In the genomic region with DNA sequence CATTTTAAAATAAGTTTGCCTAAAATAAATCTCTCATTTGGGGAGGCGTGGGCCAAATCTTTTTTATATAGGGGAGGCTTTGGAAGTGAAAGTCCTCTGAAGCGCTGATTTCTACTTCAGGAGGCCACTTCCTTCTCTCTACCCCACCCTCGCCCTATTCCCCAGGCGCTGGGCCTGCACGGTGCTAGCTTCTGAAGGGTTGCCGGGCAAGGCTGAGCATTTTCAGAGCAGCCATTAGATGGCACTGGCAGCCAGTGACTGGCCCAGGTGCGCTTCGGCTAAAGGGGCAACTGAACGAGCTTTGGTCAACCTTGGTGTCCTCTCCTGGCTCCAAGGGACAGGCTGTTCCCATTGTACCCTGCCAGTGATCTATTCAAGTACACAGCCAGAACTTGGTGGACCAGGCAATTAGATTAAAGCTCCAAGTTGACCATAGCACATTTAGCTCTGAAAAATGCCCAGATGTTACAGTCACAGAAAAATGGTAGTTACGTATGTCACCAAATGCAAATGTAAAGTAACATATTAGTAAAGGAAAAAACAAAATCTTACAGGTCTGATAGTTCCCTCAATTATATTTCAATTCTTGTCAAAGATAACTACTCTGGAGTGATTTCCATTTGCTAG, we compare ENCODE assay signal across 8 cellular contexts.
DNase-seq lines count a peak whose midpoint lies in the region; ATAC-seq lines count a peak whose summit lies in the region.

No MANE protein-coding gene starts in this region.

- H3K36me3 Mint-ChIP-seq in T-helper 1 cell treated with Interleukin-12 subunit alpha and Interleukin-12 subunit beta and Interleukin-4 antibody, amounts not matched to agents 30 μg/mL and 1 μg/mL, for 36 hours (ENCODE audit: low read depth), result peaks cover 3% of the 10 kb centered on the region
- peaks cover 3% of the 10 kb centered on the region for H3K36me3 Mint-ChIP-seq in central memory CD8-positive, alpha-beta T cell (ENCODE audit: insufficient read depth)

- ATAC-seq in GM21825 (IDR thresholded peaks at IDR 0.05; ENCODE audit: unreplicated experiment), result peak; percentile 83
- ATAC-seq in central memory CD8-positive, alpha-beta T cell (replicated peaks; ENCODE audit: extremely low read depth, poor library complexity, severe bottlenecking), result peak; percentile 56

- DNase-seq in SIG-M5 treated with dmso at 0.1 percent for 504 hours (lab: John Stamatoyannopoulos, UW; ENCODE audit: unreplicated experiment) (peak; percentile 51), SIG-M5 (lab: John Stamatoyannopoulos, UW) (no peak), LoVo (ENCODE audit: low spot score) (peak; percentile 24), posterior cingulate gyrus (peak in 9 of 10 donors; percentile 22 to 87 (median 44)), GM03348 (ENCODE audit: low spot score) (no peak)
- DNase-seq in central memory CD8-positive, alpha-beta T cell (ENCODE audit: low spot score in 2 of 2), result no peak

- peaks cover 65% of the 10 kb centered on the region for H3K27me3 Mint-ChIP-seq in T-helper 1 cell treated with Interleukin-12 subunit alpha and Interleukin-12 subunit beta and Interleukin-4 antibody, amounts not matched to agents 30 μg/mL and 1 μg/mL, for 36 hours (ENCODE audit: low read depth)
- H3K27me3 Mint-ChIP-seq in central memory CD8-positive, alpha-beta T cell, result peaks cover 46% of the 10 kb centered on the region

- intact Hi-C loops in posterior cingulate gyrus (cut with DNase I), result no loop called here

- H3K4me3 Mint-ChIP-seq in T-helper 1 cell treated with Interleukin-12 subunit alpha and Interleukin-12 subunit beta and Interleukin-4 antibody, amounts not matched to agents 30 μg/mL and 1 μg/mL, for 36 hours, result peak overlapping the region; percentile 2
- H3K4me3 Mint-ChIP-seq in central memory CD8-positive, alpha-beta T cell, result no peak overlapping the region

- H3K9me3 Mint-ChIP-seq in T-helper 1 cell treated with Interleukin-12 subunit alpha and Interleukin-12 subunit beta and Interleukin-4 antibody, amounts not matched to agents 30 μg/mL and 1 μg/mL, for 36 hours, result no peaks in the 10 kb centered on the region
- H3K9me3 Mint-ChIP-seq in central memory CD8-positive, alpha-beta T cell, result no peaks in the 10 kb centered on the region

- no peak overlapping the region for H3K27ac Mint-ChIP-seq in T-helper 1 cell treated with Interleukin-12 subunit alpha and Interleukin-12 subunit beta and Interleukin-4 antibody, amounts not matched to agents 30 μg/mL and 1 μg/mL, for 36 hours
- no peak overlapping the region for H3K27ac Mint-ChIP-seq in central memory CD8-positive, alpha-beta T cell (ENCODE audit: low read depth)

- H3K4me1 Mint-ChIP-seq in T-helper 1 cell treated with Interleukin-12 subunit alpha and Interleukin-12 subunit beta and Interleukin-4 antibody, amounts not matched to agents 30 μg/mL and 1 μg/mL, for 36 hours (ENCODE audit: low read depth), result peaks cover 17% of the 10 kb centered on the region
- peaks cover 5% of the 10 kb centered on the region for H3K4me1 Mint-ChIP-seq in central memory CD8-positive, alpha-beta T cell

Comparison
In these comparisons a context has a peak if more than half of its experiments do, and no peak if none do; other contexts are left out.
1. DNase-seq: peak in SIG-M5 treated with dmso at 0.1 percent for 504 hours (single experiment), LoVo (single experiment) and posterior cingulate gyrus (9 of 10); none in SIG-M5 (single experiment), central memory CD8-positive, alpha-beta T cell (0 of 2) and GM03348 (single experiment).